18 cellular contexts compared by ENCODE assay signal in the genomic region with DNA sequence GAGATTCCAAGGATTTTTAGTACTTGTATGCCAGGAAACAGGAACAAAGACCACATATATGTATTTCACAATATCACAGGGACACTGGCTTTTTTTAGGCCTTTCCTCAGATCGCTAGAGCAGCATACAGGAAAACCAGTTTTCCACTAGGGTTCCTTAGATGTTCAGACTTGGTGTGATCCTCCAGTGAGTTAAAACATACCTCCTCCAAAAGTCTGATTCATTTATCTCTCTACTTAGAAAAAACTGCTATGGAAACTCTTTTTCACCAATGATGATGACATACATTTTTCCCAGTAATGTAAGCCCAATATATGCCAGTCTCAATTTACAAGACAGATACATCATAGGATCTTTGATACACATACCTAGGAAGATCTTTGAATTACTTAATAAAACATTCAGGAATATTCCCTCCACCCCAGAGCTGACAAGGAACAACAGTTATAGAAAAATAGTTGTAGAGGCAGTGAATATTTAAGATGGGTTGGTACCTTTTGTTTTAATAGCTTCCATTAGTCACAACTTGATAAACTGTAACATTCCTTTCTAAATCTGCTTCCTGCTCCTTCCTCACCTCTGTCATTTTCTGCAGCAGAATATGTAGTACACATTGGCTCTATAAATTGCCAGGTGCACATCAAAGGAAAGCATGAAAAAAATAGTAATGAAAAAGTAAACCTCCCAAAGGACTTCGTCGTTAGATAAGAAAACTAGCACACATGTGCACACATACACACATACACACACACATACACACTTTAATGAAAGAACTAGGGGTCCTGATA. TPM values are rescaled to one million over a fixed set of nuclear protein-coding genes. Genes with fewer than 3 reads are reported as not detected.
A peak's percentile ranks its signal among the peaks of the same experiment; 100 is the strongest.
DNase-seq lines count a peak whose midpoint lies in the region; ATAC-seq, FAIRE-seq and TF ChIP-seq lines count a peak whose summit lies in the region.
"Had no signal": no experiment of that assay in that cellular context is flagged by ENCODE, and none has a peak within 500 bp of the region (broad histone marks: within the 10 kb centered on the region; RNA-seq: fewer than 3 reads in every experiment).

No MANE protein-coding gene starts in this region.

- H3K9me3 Mint-ChIP-seq in CD14-positive monocyte (peaks cover 0 to 1% (median 0%) of the 10 kb centered on the region in 7 donors), HFFc6 (no peaks in the 10 kb centered on the region)
- H3K9me3 Mint-ChIP-seq: neural crest cell had no signal

- H3K9me3 ChIP-seq in K562 (replicated peaks; ENCODE audit: control insufficient read depth, insufficient read depth, low read depth, low read length) = no peaks in the 10 kb centered on the region
- H3K9me3 ChIP-seq in keratinocyte (ENCODE audit: control insufficient read depth, low read depth, low read length) = no peaks in the 10 kb centered on the region
- no peaks in the 10 kb centered on the region; the same call in 1 of the 2 replicates for H3K9me3 ChIP-seq in SJCRH30 (replicated peaks)
- H3K9me3 ChIP-seq: tibial artery had no signal

- H3K4me1 ChIP-seq in K562 (replicated peaks in 1 of 2; ENCODE audit: control insufficient read depth in 2 of 2, insufficient read depth in 2 of 2, low read length in 2 of 2) (peaks cover 0 to 4% of the 10 kb centered on the region in 2 experiments; a peak in 2 of 5 replicates), keratinocyte (ENCODE audit: control insufficient read depth, extremely low read depth, insufficient read depth, low read length) (peaks cover 23% of the 10 kb centered on the region), SJCRH30 (no peaks in the 10 kb centered on the region; the same call in 1 of the 2 replicates)
- H3K4me1 ChIP-seq: tibial artery had no signal

- dilution Hi-C loops in keratinocyte (cut with MboI; ENCODE audit: extremely low pct_ligation_motif_present, low sequenced_read_pairs) = no loop called here

- FAIRE-seq in K562 (lab: Jason Lieb, UNC) (no peak), keratinocyte (lab: Jason Lieb, UNC) (peak; percentile 60)

- no peak for TF ChIP-seq POLR2A in K562 (conservative IDR thresholded peaks at IDR 0.05)

- H3K9me1 ChIP-seq in K562 (ENCODE audit: control insufficient read depth, insufficient read depth, low read length) (peaks cover 3% of the 10 kb centered on the region), keratinocyte (ENCODE audit: control insufficient read depth, extremely low read depth, insufficient read depth, low read length) (no peaks in the 10 kb centered on the region)

- H3K79me2 ChIP-seq in K562 (ENCODE audit: control insufficient read depth, insufficient read depth, low read length) (peaks cover 86% of the 10 kb centered on the region), keratinocyte (ENCODE audit: control insufficient read depth, insufficient read depth, low read length) (peaks cover 3% of the 10 kb centered on the region)

- CTCF ChIA-PET in K562 (lab: Yijun Ruan, JAX; ENCODE audit: low intra/inter-chr PET ratio) = no interaction called here

- H3K36me3 Mint-ChIP-seq in CD14-positive monocyte (no peaks in the 10 kb centered on the region), HFFc6 (ENCODE audit: low read depth) (peaks cover 5% of the 10 kb centered on the region; the same call in 1 of the 2 replicates)
- H3K36me3 Mint-ChIP-seq: CD4-positive, CD25-positive, alpha-beta regulatory T cell had no signal

- no peak for DNase-seq in CD14-positive monocyte (ENCODE audit: low spot score)
- DNase-seq in HFFc6 = peak; percentile 74
- DNase-seq in K562 (ENCODE audit: extremely low read depth in 1 of 4, low spot score in 3 of 4) = no peak
- DNase-seq in keratinocyte (ENCODE audit: low read depth, low spot score) = no peak
- no peak for DNase-seq in stimulated activated CD4-positive, alpha-beta T cell treated with anti-CD3 and anti-CD28 coated beads, Interleukin-4, amount 100 ng/mL, for 1 hour
- no peak for DNase-seq in SJCRH30
- DNase-seq in NCI-H187 treated with DMSO at 0.1 percent for 48 hours (lab: John Stamatoyannopoulos, UW) = no peak
- no peak for DNase-seq in middle frontal gyrus (ENCODE audit: extremely low spot score, low spot score)
- DNase-seq: foreskin melanocyte, GF-D8, left colon, NCI-H1417 treated with DMSO at 0.1 percent for 48 hours, NCI-H526 treated with DMSO at 0.1 percent for 48 hours, tibial artery had no signal

- no TSS peak for BruUV-seq in K562 (replicated peaks; lab: Mats Ljungman, UMichigan)

- TF ChIP-seq CTCF in CD14-positive monocyte (IDR thresholded peaks at IDR 0.05) (no peak), HFFc6 (IDR thresholded peaks at IDR 0.05) (no peak), K562 (IDR thresholded peaks at IDR 0.05 in 2 of 3, conservative IDR thresholded peaks at IDR 0.05 in 1 of 3; ENCODE audit: insufficient read depth in 2 of 3, low read depth in 1 of 3, low read length in 3 of 3) (no peak), keratinocyte (optimal IDR thresholded peaks at IDR 0.05 in 1 of 3, IDR thresholded peaks at IDR 0.05 in 1 of 3, conservative IDR thresholded peaks at IDR 0.05 in 1 of 3; ENCODE audit: extremely low read depth in 1 of 3, insufficient read depth in 2 of 3, low read length in 3 of 3) (no peak)

- no peak for TF ChIP-seq EP300 in K562 (IDR thresholded peaks at IDR 0.05; ENCODE audit: low read length)

- POLR2A ChIA-PET in K562 (lab: Yijun Ruan, JAX) = interaction anchor here (0.8 kb wide), 1 partner anchor 20 kb away, joined by 3 read pairs; no protein-coding TSS in a partner anchor

- H3K9ac ChIP-seq in K562 (ENCODE audit: insufficient read depth in 1 of 2, low read depth in 2 of 2, low read length in 2 of 2) (no peak overlapping the region), keratinocyte (ENCODE audit: control insufficient read depth, extremely low read depth, insufficient read depth, low read length) (no peak overlapping the region)

- TF ChIP-seq RAD21 in K562 (CRISPR knock-in tag; conservative IDR thresholded peaks at IDR 0.05 in 1 of 2, IDR thresholded peaks at IDR 0.05 in 1 of 2) = no peak

- peaks cover 17% of the 10 kb centered on the region for H3K4me1 Mint-ChIP-seq in CD14-positive monocyte
- peaks cover 71% of the 10 kb centered on the region for H3K4me1 Mint-ChIP-seq in HFFc6 (ENCODE audit: low read depth)

- 51% methylated on average over 3 of the region's 3 CpGs for WGBS in K562 (ENCODE audit: insufficient coverage, low coverage, missing lambda C conversion rate)

- intact Hi-C loops in CD14-positive monocyte (cut with micrococcal nuclease) (no loop called here), K562 (cut with micrococcal nuclease) (no loop called here)

- H4K20me1 ChIP-seq in K562 (replicated peaks; ENCODE audit: control insufficient read depth, insufficient read depth, low read length) (peaks cover 8% of the 10 kb centered on the region; the same call in 1 of the 2 replicates), keratinocyte (ENCODE audit: control insufficient read depth, extremely low read depth, insufficient read depth, low read length) (no peaks in the 10 kb centered on the region)

- no peak overlapping the region for H3K27ac ChIP-seq in K562 (ENCODE audit: extremely low read depth, low read depth, low read length)
- peak overlapping the region; percentile 81 for H3K27ac ChIP-seq in keratinocyte (ENCODE audit: control insufficient read depth, insufficient read depth, low read length)
- no peak overlapping the region for H3K27ac ChIP-seq in SJCRH30
- H3K27ac ChIP-seq: skin epidermis, tibial artery had no signal

- H3K27ac Mint-ChIP-seq in CD14-positive monocyte (peak overlapping the region in 5 of 7 donors; percentile 6 to 79 (median 73)), HFFc6 (peak overlapping the region; percentile 82)

- in situ Hi-C loops in K562 (cut with MboI) = no loop called here

- H2AFZ ChIP-seq in K562 (ENCODE audit: low read depth, low read length) (no peak overlapping the region), keratinocyte (ENCODE audit: control insufficient read depth, low read length) (no peak overlapping the region)

- no peak overlapping the region for H3K4me3 ChIP-seq in K562
- no peak overlapping the region for H3K4me3 ChIP-seq in keratinocyte (ENCODE audit: control insufficient read depth in 2 of 3, extremely low read depth in 1 of 3, insufficient read depth in 2 of 3, low read depth in 1 of 3, low read length in 3 of 3)
- no peak overlapping the region for H3K4me3 ChIP-seq in SJCRH30
- H3K4me3 ChIP-seq: skin epidermis, tibial artery had no signal

- H3K27me3 Mint-ChIP-seq in CD14-positive monocyte (ENCODE audit: low read depth in 3 of 3) (peaks cover 0 to 1% (median 0%) of the 10 kb centered on the region in 3 donors), HFFc6 (ENCODE audit: insufficient read depth) (no peaks in the 10 kb centered on the region)
- H3K27me3 Mint-ChIP-seq: CD4-positive, CD25-positive, alpha-beta regulatory T cell had no signal

- H3K4me2 ChIP-seq in K562 (ENCODE audit: insufficient read depth, low read length) (no peak overlapping the region), keratinocyte (ENCODE audit: control insufficient read depth, extremely low read depth, insufficient read depth, low read depth, low read length) (peak overlapping the region; percentile 59)

- peaks cover 17% of the 10 kb centered on the region for H3K36me3 ChIP-seq in K562 (ENCODE audit: control insufficient read depth, insufficient read depth, low read length)
- H3K36me3 ChIP-seq in keratinocyte (ENCODE audit: control insufficient read depth in 2 of 2, extremely low read depth in 1 of 2, insufficient read depth in 2 of 2, low read length in 2 of 2) = no peaks in the 10 kb centered on the region
- peaks cover 35% of the 10 kb centered on the region for H3K36me3 ChIP-seq in SJCRH30
- H3K36me3 ChIP-seq: tibial artery had no signal

- H3K4me3 Mint-ChIP-seq in CD14-positive monocyte (no peak overlapping the region), HFFc6 (peak overlapping the region; percentile 23)
- H3K4me3 Mint-ChIP-seq: CD4-positive, CD25-positive, alpha-beta regulatory T cell; neural crest cell had no signal

- ATAC-seq in K562 = no peak
- ATAC-seq: left colon, Right ventricle myocardium inferior had no signal

- H3K27me3 ChIP-seq in K562 (ENCODE audit: control insufficient read depth in 2 of 2, insufficient read depth in 2 of 2, low read length in 2 of 2) (no peaks in the 10 kb centered on the region), keratinocyte (ENCODE audit: control insufficient read depth, extremely low read depth, insufficient read depth, low read length) (no peaks in the 10 kb centered on the region), SJCRH30 (no peaks in the 10 kb centered on the region)
- H3K27me3 ChIP-seq: tibial artery had no signal

RNA-seq across cellular contexts. Expression of a gene that starts 27.5 kb away (rescaled TPM):
- polyA plus RNA-seq in CD14-positive monocyte (10 to 100 TPM; 15.2 to 16.9 TPM), K562 (2011; rRNA removed) (58.8 and 59.1 TPM in 2 replicates), K562 (2014; fragmentation: Illumina TruSeq; extraction: Trizol) (66.8 and 78.4 TPM in 2 replicates), K562 (2014; fragmentation: Nextera tagmentation; extraction: Ambion mirVana) (10 to 100 TPM; 38.5 to 45.4 TPM), K562 (2014; rRNA removed) (48.1 and 59.1 TPM in 2 replicates), keratinocyte (2.5 to 6.5 TPM (median 3.3 TPM) in 3 replicates)
- 100 to 1,000 TPM; 156 to 180 (median 173) TPM for total RNA-seq in HFFc6 (2021; fragmentation: NEBNext Ultra II Directional; extraction: Animal tissue kit (Norgen Biotek cat#: 25700))
- total RNA-seq in K562 (2011; cell fraction: chromatin; rRNA removed; ENCODE audit: low replicate concordance) = 53.5 and 124 TPM in 2 replicates
- total RNA-seq in K562 (2011; cell fraction: nucleolus; rRNA removed) = 33.0 and 49.7 TPM in 2 replicates
- 127 and 193 TPM in 2 replicates for total RNA-seq in K562 (2011; cell fraction: nucleoplasm; rRNA removed)
- total RNA-seq in K562 (2014; rRNA removed) (79.4 and 81.9 TPM in 2 replicates), K562 (2014; rRNA removed; fragmentation: Illumina TruSeq; extraction: Trizol) (130 and 155 TPM in 2 replicates), K562 (2015; rRNA removed; fragmentation: Illumina TruSeq; extraction: Trizol) (64.9 and 68.6 TPM in 2 replicates), K562 (2021) (154 and 157 TPM in 2 replicates)
- polyA plus RNA-seq in K562 (2011; cell fraction: cytosol; rRNA removed) = 28.1 and 58.5 TPM in 2 replicates
- polyA plus RNA-seq in K562 (2011; cell fraction: nucleus; rRNA removed) = 33.1 and 43.9 TPM in 2 replicates
- 53.7 and 101 TPM in 2 replicates for polyA plus RNA-seq in K562 (2012)
- 130 and 179 TPM in 2 replicates for polyA minus RNA-seq in K562 (2011; rRNA and poly(A)+ RNA removed)
- 82.9 and 107 TPM in 2 replicates for polyA minus RNA-seq in K562 (2011; cell fraction: cytosol; rRNA and poly(A)+ RNA removed)
- 34.1 and 69.3 TPM in 2 replicates for polyA minus RNA-seq in K562 (2011; cell fraction: nucleus; rRNA and poly(A)+ RNA removed)
- 3.4 TPM for polyA plus RNA-seq in keratinocyte (2011; ENCODE audit: low read depth)
- polyA plus RNA-seq in keratinocyte (2011; cell fraction: cytosol; rRNA removed) = 3.3 and 4.3 TPM in 2 replicates
- 2.1 and 3.8 TPM in 2 replicates for polyA plus RNA-seq in keratinocyte (2011; cell fraction: nucleus; rRNA removed)
- polyA plus RNA-seq in keratinocyte (2012; ENCODE audit: low replicate concordance) = 2.1 and 13.2 TPM in 2 replicates
- 8.1 to 14.4 TPM (median 12.3 TPM) in 3 replicates for polyA minus RNA-seq in keratinocyte
- polyA minus RNA-seq in keratinocyte (2011; cell fraction: cytosol; rRNA and poly(A)+ RNA removed) = 7.5 TPM
- polyA minus RNA-seq in keratinocyte (2011; cell fraction: nucleus; rRNA and poly(A)+ RNA removed) = 3.7 and 9.1 TPM in 2 replicates
- total RNA-seq in SJCRH30 (2014; rRNA removed; shearing (Covaris generic)) = 231 and 239 TPM in 2 replicates
